In genomic region chr3:45185052-45185451, GRCh38 we compare ENCODE assay signal across 16 cellular contexts. TPM values are rescaled to one million over a fixed set of nuclear protein-coding genes. Genes with fewer than 3 reads are reported as not detected.
DNase-seq lines count a peak whose midpoint lies in the region; ATAC-seq, FAIRE-seq and TF ChIP-seq lines count a peak whose summit lies in the region.
"Had no signal": no experiment of that assay in that cellular context is flagged by ENCODE, and none has a peak within 500 bp of the region (broad histone marks: within the 10 kb centered on the region; RNA-seq: fewer than 3 reads in every experiment).

No MANE protein-coding gene starts in this region.

- TF ChIP-seq CTCF in neural progenitor cell (IDR thresholded peaks at IDR 0.05): no peak
- TF ChIP-seq CTCF in type B pancreatic cell (conservative IDR thresholded peaks at IDR 0.05): no peak
- TF ChIP-seq CTCF in osteocyte (IDR thresholded peaks at IDR 0.05): no peak
- TF ChIP-seq CTCF in psoas muscle (IDR thresholded peaks at IDR 0.05): no peak
- no peak for TF ChIP-seq CTCF in kidney (IDR thresholded peaks at IDR 0.05; ENCODE audit: borderline replicate concordance, extremely low read depth, insufficient read depth)

- DNase-seq in cardiac septum (ENCODE audit: low spot score) (peak; percentile 14), Right ventricle myocardium inferior (ENCODE audit: missing footprints) (no peak), T-helper 17 cell (no peak), neural progenitor cell (ENCODE audit: low spot score) (no peak), type B pancreatic cell (ENCODE audit: extremely low spot score, unreplicated experiment) (no peak), osteocyte (ENCODE audit: extremely low spot score, unreplicated experiment) (no peak), psoas muscle (no peak), kidney (no peak)
- DNase-seq: AML-193; CD8-positive, alpha-beta memory T cell; GM23248 had no signal

- H3K27me3 ChIP-seq in neural progenitor cell (no peaks in the 10 kb centered on the region), psoas muscle (ENCODE audit: insufficient read depth in 3 of 3, low read length in 2 of 3) (peaks cover 0 to 3% (median 0%) of the 10 kb centered on the region in 3 donors)
- H3K27me3 ChIP-seq: BLaER1 had no signal

- H3K4me1 Mint-ChIP-seq in T-helper 17 cell: peaks cover 7% of the 10 kb centered on the region
- peaks cover 33% of the 10 kb centered on the region for H3K4me1 Mint-ChIP-seq in neural progenitor cell
- H3K4me1 Mint-ChIP-seq in type B pancreatic cell (ENCODE audit: unreplicated experiment): peaks cover 38% of the 10 kb centered on the region
- H3K4me1 Mint-ChIP-seq in osteocyte (ENCODE audit: unreplicated experiment): peaks cover 47% of the 10 kb centered on the region
- H3K4me1 Mint-ChIP-seq: CD8-positive, alpha-beta memory T cell had no signal

- H3K9ac ChIP-seq in neural progenitor cell (no peak overlapping the region), kidney (ENCODE audit: low read length in 2 of 2) (no peak overlapping the region)
- H3K9ac ChIP-seq: BLaER1, GM23248 had no signal

- H3K27me3 Mint-ChIP-seq in T-helper 17 cell: peaks cover 31% of the 10 kb centered on the region
- peaks cover 15% of the 10 kb centered on the region for H3K27me3 Mint-ChIP-seq in neural progenitor cell (ENCODE audit: insufficient read depth, low read depth)
- H3K27me3 Mint-ChIP-seq in type B pancreatic cell: no peaks in the 10 kb centered on the region
- H3K27me3 Mint-ChIP-seq in osteocyte (ENCODE audit: unreplicated experiment): no peaks in the 10 kb centered on the region

- FAIRE-seq in kidney (lab: Jason Lieb, UNC): no peak
- FAIRE-seq: H54 had no signal

- intact Hi-C loops in cardiac septum (cut with DNase I) (no loop called here), Right ventricle myocardium inferior (cut with DNase I) (no loop called here), psoas muscle (cut with DNase I) (no loop called here), kidney (cut with DNase I) (no loop called here)

- no peak overlapping the region for H3K4me2 ChIP-seq in neural progenitor cell
- H3K4me2 ChIP-seq: BLaER1 had no signal

- WGBS in psoas muscle, 3 donors: 91 to 100% (median 96%) methylated on average over 2 of the region's 2 CpGs

- peaks cover 4% of the 10 kb centered on the region for H3F3A ChIP-seq in neural progenitor cell (ENCODE audit: low read depth)

- H3K9me3 Mint-ChIP-seq in neural progenitor cell (peaks cover 3% of the 10 kb centered on the region), type B pancreatic cell (no peaks in the 10 kb centered on the region), osteocyte (ENCODE audit: unreplicated experiment) (no peaks in the 10 kb centered on the region)
- H3K9me3 Mint-ChIP-seq: CD8-positive, alpha-beta memory T cell had no signal

- H3K4me1 ChIP-seq in neural progenitor cell (peaks cover 4% of the 10 kb centered on the region), psoas muscle (peaks cover 14% of the 10 kb centered on the region), kidney (ENCODE audit: control insufficient read depth in 1 of 2, insufficient read depth in 1 of 2, low read depth in 1 of 2, low read length in 2 of 2) (peaks cover 0 to 5% of the 10 kb centered on the region in 2 donors)

- H3K9me3 ChIP-seq in T-helper 17 cell (ENCODE audit: control insufficient read depth, low read length, poor library complexity, severe bottlenecking): no peaks in the 10 kb centered on the region
- no peaks in the 10 kb centered on the region for H3K9me3 ChIP-seq in neural progenitor cell (ENCODE audit: low read depth)
- H3K9me3 ChIP-seq in psoas muscle: no peaks in the 10 kb centered on the region
- no peaks in the 10 kb centered on the region for H3K9me3 ChIP-seq in kidney (ENCODE audit: control insufficient read depth in 1 of 2, low read length in 2 of 2)
- H3K9me3 ChIP-seq: BLaER1 had no signal

- no peak overlapping the region for H3K4me3 Mint-ChIP-seq in T-helper 17 cell
- H3K4me3 Mint-ChIP-seq in neural progenitor cell: no peak overlapping the region
- H3K4me3 Mint-ChIP-seq in type B pancreatic cell: no peak overlapping the region
- no peak overlapping the region for H3K4me3 Mint-ChIP-seq in osteocyte (ENCODE audit: unreplicated experiment)
- H3K4me3 Mint-ChIP-seq: CD8-positive, alpha-beta memory T cell had no signal

- H3K4me3 ChIP-seq in neural progenitor cell (no peak overlapping the region), psoas muscle (no peak overlapping the region), kidney (ENCODE audit: low read length in 2 of 2) (no peak overlapping the region)
- H3K4me3 ChIP-seq: BLaER1, GM23248 had no signal

- H3K27ac Mint-ChIP-seq in T-helper 17 cell (peak overlapping the region; percentile 37), neural progenitor cell (peak overlapping the region; percentile 10), type B pancreatic cell (peak overlapping the region; percentile 99), osteocyte (ENCODE audit: unreplicated experiment) (no peak overlapping the region)
- H3K27ac Mint-ChIP-seq: CD8-positive, alpha-beta memory T cell had no signal

- H3K36me3 Mint-ChIP-seq in T-helper 17 cell (ENCODE audit: low read depth) (no peaks in the 10 kb centered on the region), neural progenitor cell (no peaks in the 10 kb centered on the region), type B pancreatic cell (no peaks in the 10 kb centered on the region), osteocyte (ENCODE audit: unreplicated experiment) (no peaks in the 10 kb centered on the region)
- H3K36me3 Mint-ChIP-seq: CD8-positive, alpha-beta memory T cell had no signal

- H3K79me2 ChIP-seq in neural progenitor cell (ENCODE audit: low read depth): no peaks in the 10 kb centered on the region

- H3K36me3 ChIP-seq in neural progenitor cell (no peaks in the 10 kb centered on the region), psoas muscle (ENCODE audit: insufficient read depth in 1 of 2, low read depth in 1 of 2) (no peaks in the 10 kb centered on the region), kidney (ENCODE audit: control insufficient read depth in 1 of 2, insufficient read depth in 2 of 2, low read length in 2 of 2) (no peaks in the 10 kb centered on the region)
- H3K36me3 ChIP-seq: BLaER1 had no signal

- no peak overlapping the region for H2AFZ ChIP-seq in neural progenitor cell (replicated peaks)
- H2AFZ ChIP-seq: GM23248 had no signal

- H4K20me1 ChIP-seq in neural progenitor cell (ENCODE audit: low read depth): no peaks in the 10 kb centered on the region
- H4K20me1 ChIP-seq: BLaER1 had no signal

- ATAC-seq in Right ventricle myocardium inferior: no peak
- no peak for ATAC-seq in T-helper 17 cell
- ATAC-seq in psoas muscle: no peak
- ATAC-seq: HCT116 had no signal

- H3K27ac ChIP-seq in neural progenitor cell: no peak overlapping the region
- H3K27ac ChIP-seq in psoas muscle: no peak overlapping the region
- no peak overlapping the region for H3K27ac ChIP-seq in kidney (ENCODE audit: low read depth in 2 of 2, low read length in 2 of 2)
- H3K27ac ChIP-seq: 22Rv1, BLaER1, GM23248, HL-60 had no signal

RNA-seq across cellular contexts. Expression of gene CDCP1, which starts 38.9 kb away (rescaled TPM):
- total RNA-seq in cardiac septum: 0.57 TPM
- 0.32 TPM for total RNA-seq in Right ventricle myocardium inferior
- total RNA-seq in T-helper 17 cell: under 1 TPM; 0.31 to 0.32 TPM
- 0.12 and 0.24 TPM in 2 replicates for total RNA-seq in neural progenitor cell (ENCODE audit: low replicate concordance)
- total RNA-seq in type B pancreatic cell (ENCODE audit: low replicate concordance): 26.3 and 82.5 TPM in 2 replicates
- 2.3 and 2.7 TPM in 2 replicates for total RNA-seq in osteocyte
- 1 to 10 TPM in 1 of 4 donors, under 1 TPM in 3; 0.24 to 1.4 (median 0.37) TPM for total RNA-seq in psoas muscle
- polyA plus RNA-seq in psoas muscle: under 1 TPM; 0.01 to 0.65 (median 0.21) TPM
- 39.6 TPM for total RNA-seq in kidney
- 3.7 TPM for polyA plus RNA-seq in kidney (ENCODE audit: insufficient read depth, low read depth, low replicate concordance)
- polyA plus RNA-seq: CD8-positive, alpha-beta memory T cell had no signal

RNA-seq across cellular contexts. Expression of gene TMEM158, which starts 41.0 kb away (rescaled TPM):
- 0.38 TPM for total RNA-seq in cardiac septum
- 0.60 TPM for total RNA-seq in Right ventricle myocardium inferior
- 1 to 10 TPM in 1 of 2 donors, under 1 TPM in 1; 0.25 to 6.5 TPM for total RNA-seq in T-helper 17 cell
- 2.7 and 5.5 TPM in 2 replicates for total RNA-seq in neural progenitor cell (ENCODE audit: low replicate concordance)
- 8.9 and 10.1 TPM in 2 replicates for total RNA-seq in type B pancreatic cell (ENCODE audit: low replicate concordance)
- 15.0 and 15.1 TPM in 2 replicates for total RNA-seq in osteocyte
- total RNA-seq in psoas muscle: 1 to 10 TPM; 1.4 to 6.5 (median 1.5) TPM
- 10 to 100 TPM in 1 of 3 donors, 1 to 10 TPM in 1, under 1 TPM in 1; 0.48 to 15.7 (median 2.4) TPM for polyA plus RNA-seq in psoas muscle
- total RNA-seq in kidney: 5.1 TPM
- polyA plus RNA-seq in kidney (ENCODE audit: insufficient read depth, low read depth, low replicate concordance): 3.1 TPM
- polyA plus RNA-seq: CD8-positive, alpha-beta memory T cell had no signal
